ENCODE assay signal across 8 cellular contexts in genomic region chr4:51906167-51906647, GRCh38.
A peak's percentile ranks its signal among the peaks of the same experiment; 100 is the strongest.
DNase-seq lines count a peak whose midpoint lies in the region; ATAC-seq, FAIRE-seq and TF ChIP-seq lines count a peak whose summit lies in the region.

No MANE protein-coding gene starts in this region.

- no peak overlapping the region for H3K4me2 ChIP-seq in GM23338

- no peaks in the 10 kb centered on the region for H3F3A ChIP-seq in GM23338 (replicated peaks; ENCODE audit: low read depth)

- no peak overlapping the region for H2AFZ ChIP-seq in GM23338

- H3K27ac ChIP-seq in GM23338 (ENCODE audit: low read depth), result no peak overlapping the region

- DNase-seq in GM12892 (ENCODE audit: insufficient read length) (no peak), glomerular endothelial cell (ENCODE audit: extremely low read depth, low read depth, low spot score) (peak; percentile 63), SHP77 treated with DMSO at 0.1 percent for 48 hours (lab: John Stamatoyannopoulos, UW) (no peak), GM23338 (ENCODE audit: low spot score) (no peak), cerebellar nuclear complex (lab: John Stamatoyannopoulos, UW) (no peak)

- FAIRE-seq in GM12892 (lab: Jason Lieb, UNC), result peak; percentile 60

- H3K4me3 ChIP-seq in GM23338, result no peak overlapping the region

- no peak for TF ChIP-seq POLR2A in GM12892 (IDR thresholded peaks at IDR 0.05; ENCODE audit: low read depth, low read length)

- no peaks in the 10 kb centered on the region for H3K27me3 ChIP-seq in GM23338 (ENCODE audit: insufficient read depth)

- no peak for TF ChIP-seq CTCF in GM23338 (conservative IDR thresholded peaks at IDR 0.05; ENCODE audit: low read depth in 2 of 2)

- H3K27ac Mint-ChIP-seq in GM23338, result no peak overlapping the region

- no peaks in the 10 kb centered on the region for H3K4me1 Mint-ChIP-seq in GM23338

- H3K4me1 ChIP-seq in GM23338 (ENCODE audit: insufficient read depth), result no peaks in the 10 kb centered on the region

- no peaks in the 10 kb centered on the region for H3K9me2 ChIP-seq in GM23338 (ENCODE audit: insufficient read depth)

- H3K36me3 Mint-ChIP-seq in GM23338 (ENCODE audit: low read depth), result peaks cover 39% of the 10 kb centered on the region

- H3K79me2 ChIP-seq in GM23338 (replicated peaks; ENCODE audit: insufficient read depth), result 0 out of 2 replicates have a peak, but pooled peaks cover 6% of the 10 kb centered on the region

- no peak overlapping the region for H3K4me3 Mint-ChIP-seq in GM23338

- H3K36me3 ChIP-seq in GM23338 (ENCODE audit: insufficient read depth), result peaks cover 15% of the 10 kb centered on the region

- 0 out of 2 replicates have a peak, but pooled peaks cover 8% of the 10 kb centered on the region for H4K20me1 ChIP-seq in GM23338 (replicated peaks; ENCODE audit: insufficient read depth)

- H3K27me3 Mint-ChIP-seq in GM23338 (ENCODE audit: insufficient read depth, low read depth, poor library complexity), result peaks cover 3% of the 10 kb centered on the region

- no peaks in the 10 kb centered on the region for H3K9me3 Mint-ChIP-seq in GM23338

- ATAC-seq in GM21447 (IDR thresholded peaks at IDR 0.05; ENCODE audit: unreplicated experiment) (peak; percentile 97), HG03575 (IDR thresholded peaks at IDR 0.05; ENCODE audit: extremely low read depth, insufficient number of reproducible peaks, low FRiP score, unreplicated experiment) (peak; percentile 97), SK-N-SH treated with all-trans-retinoic acid at 6 μM for 48 hours (no peak), GM23338 (no peak)

TF ChIP-seq in SK-N-SH treated with all-trans-retinoic acid at 6 μM for 48 hours, 23 proteins besides CTCF, POLR2A, EP300 and RAD21 (continues in another document):
- no peak for TF ChIP-seq CSDC2 (CRISPR knock-in tag; IDR thresholded peaks at IDR 0.05)
- TF ChIP-seq POU6F1 (CRISPR knock-in tag; IDR thresholded peaks at IDR 0.05; ENCODE audit: borderline replicate concordance, low read depth), result no peak
- no peak for TF ChIP-seq ARNTL (CRISPR knock-in tag; IDR thresholded peaks at IDR 0.05; ENCODE audit: borderline replicate concordance, low read depth)
- no peak for TF ChIP-seq PATZ1 (CRISPR knock-in tag; IDR thresholded peaks at IDR 0.05; ENCODE audit: borderline replicate concordance)
- no peak for TF ChIP-seq CSRNP3 (CRISPR knock-in tag; IDR thresholded peaks at IDR 0.05)
- no peak for TF ChIP-seq TCF4 (CRISPR knock-in tag; IDR thresholded peaks at IDR 0.05; ENCODE audit: borderline replicate concordance)
- TF ChIP-seq GLIS3 (CRISPR knock-in tag; IDR thresholded peaks at IDR 0.05), result no peak

TF ChIP-seq in GM23338, 12 proteins besides CTCF, POLR2A, EP300 and RAD21:
- TF ChIP-seq POLR2AphosphoS5 (IDR thresholded peaks at IDR 0.05; ENCODE audit: low read depth) (no peak), JUNB (IDR thresholded peaks at IDR 0.05; ENCODE audit: unreplicated experiment) (no peak), ZNF114 (CRISPR knock-in tag; IDR thresholded peaks at IDR 0.05) (no peak), EZH2 (IDR thresholded peaks at IDR 0.05; ENCODE audit: low read depth, unreplicated experiment) (no peak), CREB1 (CRISPR knock-in tag; IDR thresholded peaks at IDR 0.05; ENCODE audit: low read depth) (no peak), ZNF331 (CRISPR knock-in tag; IDR thresholded peaks at IDR 0.05; ENCODE audit: low read depth) (no peak)

Comparison
In these comparisons a context has a peak if more than half of its experiments do, and no peak if none do; other contexts are left out.
1. ATAC-seq: peak in GM21447 (single experiment) and HG03575 (single experiment); none in SK-N-SH treated with all-trans-retinoic acid at 6 μM for 48 hours (single experiment) and GM23338 (single experiment).